12 cellular contexts compared by ENCODE assay signal in the genomic region with DNA sequence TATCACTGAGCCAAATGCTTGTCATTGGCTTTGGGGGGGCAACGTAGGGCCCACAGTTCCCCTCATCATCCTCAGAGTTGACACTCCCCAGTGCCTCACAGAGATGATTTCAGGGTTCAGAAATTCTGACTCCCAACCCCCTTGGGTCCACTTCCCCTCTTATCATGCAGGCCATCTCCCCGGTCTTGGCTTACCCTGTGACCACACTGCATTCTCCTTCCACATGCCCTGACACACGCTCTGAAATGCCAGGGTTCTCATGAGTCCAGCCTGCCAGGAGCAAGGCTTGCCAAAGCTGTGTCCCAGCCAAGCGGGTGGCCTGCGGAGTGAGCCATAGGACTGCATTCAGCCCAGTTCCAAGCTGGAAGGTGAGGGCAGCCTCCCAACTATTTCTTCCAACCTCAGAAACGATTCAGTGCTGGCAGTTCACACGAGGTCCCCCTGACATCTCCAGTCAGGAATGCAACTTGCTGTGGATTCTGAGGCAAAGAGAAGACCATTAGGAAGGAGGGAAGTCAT.
DNase-seq lines count a peak whose midpoint lies in the region; TF ChIP-seq lines count a peak whose summit lies in the region.
"Had no signal": no experiment of that assay in that cellular context is flagged by ENCODE, and none has a peak within 500 bp of the region (broad histone marks: within the 10 kb centered on the region; RNA-seq: fewer than 3 reads in every experiment).

No MANE protein-coding gene starts in this region.

- no peak overlapping the region for H3K4me3 ChIP-seq in suprapubic skin
- H3K4me3 ChIP-seq: PC-9 had no signal

- 35% methylated on average over 6 of the region's 7 CpGs for WGBS in suprapubic skin

- H3K27ac ChIP-seq in suprapubic skin, result peak overlapping the region; percentile 55
- H3K27ac ChIP-seq: neutrophil, PC-9 had no signal

- H3K36me3 Mint-ChIP-seq in mesothelial cell of epicardium, result no peaks in the 10 kb centered on the region

- TF ChIP-seq CTCF in suprapubic skin (IDR thresholded peaks at IDR 0.05) (no peak), mesothelial cell of epicardium (IDR thresholded peaks at IDR 0.05; ENCODE audit: unreplicated experiment) (no peak)

- H3K9me3 ChIP-seq in suprapubic skin, result no peaks in the 10 kb centered on the region
- H3K9me3 ChIP-seq: neutrophil had no signal

- H3K9me3 Mint-ChIP-seq in mesothelial cell of epicardium, result peaks cover 2% of the 10 kb centered on the region

- no peaks in the 10 kb centered on the region for H3K36me3 ChIP-seq in suprapubic skin
- H3K36me3 ChIP-seq: neutrophil had no signal

- TF ChIP-seq EP300 in suprapubic skin (IDR thresholded peaks at IDR 0.05), result no peak

- H3K27ac Mint-ChIP-seq in mesothelial cell of epicardium, result no peak overlapping the region

- peaks cover 26% of the 10 kb centered on the region for H3K4me1 ChIP-seq in suprapubic skin

- H3K4me1 Mint-ChIP-seq in mesothelial cell of epicardium, result peaks cover 8% of the 10 kb centered on the region

- DNase-seq in HS-5 (ENCODE audit: low read depth) (peak; percentile 74), cerebellar cortex (ENCODE audit: low spot score) (peak; percentile 74), hepatic stellate cell (ENCODE audit: low spot score) (peak; percentile 75), suprapubic skin (ENCODE audit: low spot score in 2 of 2) (peak in 1 of 2 donors; percentile 78), mesothelial cell of epicardium (ENCODE audit: low spot score in 2 of 2, unreplicated experiment in 2 of 2) (no peak), COLO668 (lab: John Stamatoyannopoulos, UW; ENCODE audit: unreplicated experiment) (no peak), GM19240 (ENCODE audit: insufficient read length, low spot score) (no peak), NCI-H748 treated with DMSO at 0.1 percent for 48 hours (lab: John Stamatoyannopoulos, UW) (no peak)
- DNase-seq: GDM1, NCI-H1694, PC-9 had no signal

- TF ChIP-seq POLR2A in suprapubic skin (IDR thresholded peaks at IDR 0.05), result no peak

- H3K27me3 Mint-ChIP-seq in mesothelial cell of epicardium (ENCODE audit: low read depth), result peaks cover 28% of the 10 kb centered on the region

- no peak overlapping the region for H3K4me3 Mint-ChIP-seq in mesothelial cell of epicardium

- H3K27me3 ChIP-seq in suprapubic skin, result peaks cover 12% of the 10 kb centered on the region

Comparison
In these comparisons a context has a peak if more than half of its experiments do, and no peak if none do; other contexts are left out.
1. DNase-seq: peak in HS-5 (single experiment), cerebellar cortex (single experiment) and hepatic stellate cell (single experiment); none in mesothelial cell of epicardium (0 of 2), COLO668 (single experiment), GM19240 (single experiment) and NCI-H748 treated with DMSO at 0.1 percent for 48 hours (single experiment).